ENCODE assay signal across 8 cellular contexts in the genomic region with DNA sequence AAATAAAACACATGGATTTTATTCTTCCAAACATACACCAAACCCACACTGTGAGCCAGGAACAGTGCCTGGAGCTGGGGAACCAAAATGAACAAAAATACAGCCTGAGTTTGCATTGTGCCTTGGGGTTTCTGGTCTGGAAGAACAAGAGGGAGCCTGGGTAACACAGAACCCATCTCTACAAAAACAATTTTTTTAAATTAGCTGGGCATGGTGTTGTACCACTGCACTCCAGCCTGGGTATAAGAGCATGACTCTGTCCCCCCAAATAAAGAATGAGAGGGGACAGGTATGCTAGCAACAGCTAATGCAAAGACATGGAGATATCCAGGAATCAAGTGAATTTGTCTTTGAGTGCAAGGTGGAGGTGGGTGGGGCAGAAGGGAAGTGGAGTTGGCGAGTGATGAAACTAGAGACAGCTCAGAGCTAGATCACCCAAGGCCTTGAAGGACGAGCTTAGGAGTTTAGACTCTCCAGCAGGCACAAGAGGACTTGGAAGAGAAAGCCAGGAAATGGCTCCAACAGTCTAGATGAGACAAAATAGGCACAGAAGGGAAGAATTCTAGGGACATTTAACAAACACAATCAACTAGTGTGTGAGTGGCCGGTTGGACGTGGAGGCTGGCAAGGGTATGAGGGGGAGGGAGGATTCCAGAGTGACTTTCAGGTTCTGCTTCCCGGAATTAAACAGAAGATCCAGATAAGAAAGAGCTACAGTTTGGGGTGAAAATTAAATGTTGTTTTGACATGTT. TPM values are rescaled to one million over a fixed set of nuclear protein-coding genes. Genes with fewer than 3 reads are reported as not detected.
DNase-seq lines count a peak whose midpoint lies in the region; ATAC-seq and TF ChIP-seq lines count a peak whose summit lies in the region.

No MANE protein-coding gene starts in this region.

- peak overlapping the region; percentile 80 for H3K4me3 Mint-ChIP-seq in activated T-helper 17 cell treated with anti-CD3 and anti-CD28 coated beads, Interleukin-2, amount 50 U/mL, for 72 hours

- H3K27me3 Mint-ChIP-seq in activated T-helper 17 cell treated with anti-CD3 and anti-CD28 coated beads, Interleukin-2, amount 50 U/mL, for 72 hours = no peaks in the 10 kb centered on the region

- TF ChIP-seq CTCF in thoracic aorta (IDR thresholded peaks at IDR 0.05) (no peak), BE2C (IDR thresholded peaks at IDR 0.05; ENCODE audit: low read depth, low read length) (no peak)

- peak; percentile 62 for DNase-seq in activated CD4-positive, alpha-beta T cell treated with anti-CD3 and anti-CD28 coated beads for 48 hours
- no peak for DNase-seq in activated CD4-positive, alpha-beta T cell treated with anti-CD3 and anti-CD28 coated beads for 4 hours
- DNase-seq in right cardiac atrium = no peak
- no peak for DNase-seq in thoracic aorta (ENCODE audit: low spot score)
- DNase-seq in DMS79 (lab: John Stamatoyannopoulos, UW) = no peak
- no peak for DNase-seq in BE2C

- ATAC-seq in activated T-helper 17 cell treated with anti-CD3 and anti-CD28 coated beads, Interleukin-2, amount 50 U/mL, for 72 hours (replicated peaks) = peak; percentile 61
- ATAC-seq in right cardiac atrium (peak; percentile 52 to 73), thoracic aorta (ENCODE audit: insufficient number of reproducible peaks, low FRiP score, low read depth) (no peak), GM21619 (IDR thresholded peaks at IDR 0.05; ENCODE audit: unreplicated experiment) (no peak)

- peaks cover 99% of the 10 kb centered on the region for H3K36me3 Mint-ChIP-seq in activated T-helper 17 cell treated with anti-CD3 and anti-CD28 coated beads, Interleukin-2, amount 50 U/mL, for 72 hours (ENCODE audit: low read depth)

- H3K36me3 ChIP-seq in thoracic aorta = no peaks in the 10 kb centered on the region
- peaks cover 2% of the 10 kb centered on the region; the same call in 1 of the 2 replicates for H3K36me3 ChIP-seq in BE2C

- H3K4me1 ChIP-seq in right cardiac atrium (ENCODE audit: control insufficient read depth, insufficient read depth, low read length) = peaks cover 5% of the 10 kb centered on the region
- peaks cover 27 to 46% of the 10 kb centered on the region in 2 donors for H3K4me1 ChIP-seq in thoracic aorta (ENCODE audit: control insufficient read depth in 1 of 2, low read depth in 2 of 2)
- peaks cover 3% of the 10 kb centered on the region; the same call in 1 of the 2 replicates for H3K4me1 ChIP-seq in BE2C

- WGBS in right cardiac atrium = 32% methylated on average over 5 of the region's 5 CpGs

- H3K27ac Mint-ChIP-seq in activated T-helper 17 cell treated with anti-CD3 and anti-CD28 coated beads, Interleukin-2, amount 50 U/mL, for 72 hours = peak overlapping the region; percentile 96

- H3K27ac ChIP-seq in right cardiac atrium (ENCODE audit: low read length) (no peak overlapping the region), thoracic aorta (peak overlapping the region; percentile 62 to 70)

- H3K4me3 ChIP-seq in right cardiac atrium (ENCODE audit: low read length) (no peak overlapping the region), thoracic aorta (peak overlapping the region; percentile 3), BE2C (ENCODE audit: low read depth, low read length) (no peak overlapping the region)

- H3K27me3 ChIP-seq in right cardiac atrium (ENCODE audit: control insufficient read depth, insufficient read depth) (no peaks in the 10 kb centered on the region), thoracic aorta (replicated peaks; ENCODE audit: insufficient read depth) (no peaks in the 10 kb centered on the region), BE2C (no peaks in the 10 kb centered on the region)

- peaks cover 50% of the 10 kb centered on the region for H3K4me1 Mint-ChIP-seq in activated T-helper 17 cell treated with anti-CD3 and anti-CD28 coated beads, Interleukin-2, amount 50 U/mL, for 72 hours

- intact Hi-C loops in right cardiac atrium (cut with DNase I) = no loop called here

- no peaks in the 10 kb centered on the region for H3K9me3 Mint-ChIP-seq in activated T-helper 17 cell treated with anti-CD3 and anti-CD28 coated beads, Interleukin-2, amount 50 U/mL, for 72 hours

- H3K9me3 ChIP-seq in right cardiac atrium (ENCODE audit: control insufficient read depth, low read length) (no peaks in the 10 kb centered on the region), thoracic aorta (no peaks in the 10 kb centered on the region), BE2C (no peaks in the 10 kb centered on the region)

RNA-seq across cellular contexts. Expression of gene FNBP1, which starts 47.4 kb away (rescaled TPM):
- total RNA-seq in activated T-helper 17 cell treated with anti-CD3 and anti-CD28 coated beads, Interleukin-2, amount 50 U/mL, for 72 hours = 100 to 1,000 TPM; 173 to 492 TPM
- total RNA-seq in right cardiac atrium = 10 to 100 TPM; 26.2 to 27.5 (median 26.6) TPM
- polyA plus RNA-seq in right cardiac atrium = 10.8 TPM
- 10 to 100 TPM; 71.5 to 80.3 TPM for total RNA-seq in thoracic aorta
- 9.7 TPM for polyA plus RNA-seq in BE2C (2012; ENCODE audit: insufficient read depth, insufficient read length, low read depth)

RNA-seq across cellular contexts. Expression of gene GPR107, which starts 58.1 kb away (rescaled TPM):
- total RNA-seq in activated T-helper 17 cell treated with anti-CD3 and anti-CD28 coated beads, Interleukin-2, amount 50 U/mL, for 72 hours = 10 to 100 TPM; 28.1 to 32.6 TPM
- total RNA-seq in right cardiac atrium (10 to 100 TPM; 23.2 to 29.5 (median 24.0) TPM), thoracic aorta (10 to 100 TPM; 47.5 to 51.9 TPM)
- polyA plus RNA-seq in right cardiac atrium = 13.1 TPM
- 35.8 TPM for polyA plus RNA-seq in BE2C (2012; ENCODE audit: insufficient read depth, insufficient read length, low read depth)

Comparison
In these comparisons a context has a peak if more than half of its experiments do, and no peak if none do; other contexts are left out.
1. ATAC-seq: peak in activated T-helper 17 cell treated with anti-CD3 and anti-CD28 coated beads, Interleukin-2, amount 50 U/mL, for 72 hours (single experiment) and right cardiac atrium (2 of 2); none in thoracic aorta (single experiment) and GM21619 (single experiment).